In the genomic region with DNA sequence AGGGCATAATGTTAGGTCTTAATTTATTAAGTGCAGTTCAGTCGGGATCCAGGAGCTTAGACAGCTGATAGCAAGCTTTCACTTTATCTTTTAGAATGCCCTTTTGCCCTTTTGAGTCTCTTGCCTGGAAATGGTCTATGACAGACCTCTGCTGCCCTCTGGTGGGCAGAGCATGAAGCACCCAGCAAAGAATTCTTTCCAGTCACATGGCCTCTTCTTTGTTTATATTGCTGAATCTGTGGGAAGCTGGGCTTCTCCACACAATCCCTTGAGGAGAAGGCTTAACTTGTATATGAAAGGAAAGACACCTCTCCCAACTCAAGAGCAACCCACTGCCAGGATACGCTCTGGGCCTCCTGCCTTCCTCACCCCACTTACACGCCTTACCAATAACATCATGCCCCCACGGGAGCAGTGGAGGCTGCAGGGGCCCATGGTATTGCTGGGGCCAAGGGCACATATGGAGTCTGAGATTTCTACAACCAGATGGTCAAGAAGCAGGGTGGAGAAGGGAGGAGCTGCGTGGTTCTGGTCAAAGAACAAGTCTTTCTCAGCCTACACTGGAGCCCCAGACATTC, we compare ENCODE assay signal across 8 cellular contexts.
DNase-seq lines count a peak whose midpoint lies in the region; ATAC-seq, FAIRE-seq and TF ChIP-seq lines count a peak whose summit lies in the region.

No MANE protein-coding gene starts in this region.

- peak; percentile 20 for FAIRE-seq in H54 (lab: Jason Lieb, UNC)

- no peak overlapping the region for H3K4me3 ChIP-seq in AG10803 (ENCODE audit: low read length)

- TF ChIP-seq CTCF in AG10803 (conservative IDR thresholded peaks at IDR 0.05; ENCODE audit: low read length), result peak; percentile 95

- DNase-seq in AG10803 (ENCODE audit: low read depth), result peak; percentile 73
- peak; percentile 42 for DNase-seq in H54 (ENCODE audit: insufficient read length, low spot score)
- DNase-seq in NCI-H226, result peak; percentile 55
- DNase-seq in cerebellar cortex (ENCODE audit: low spot score), result peak; percentile 85
- peak; percentile 94 for DNase-seq in left kidney (ENCODE audit: low read depth, low spot score)
- DNase-seq in stimulated activated CD4-positive, alpha-beta T cell treated with anti-CD3 and anti-CD28 coated beads, Interleukin-1b, Interleukin-23, amount 100 ng/mL, for 48 hours, result peak; percentile 80

- no peak for TF ChIP-seq POLR2A in H54 (IDR thresholded peaks at IDR 0.05; ENCODE audit: low read depth, low read length)

- peak; percentile 59 to 75 for ATAC-seq in activated CD4-positive, CD25-positive, alpha-beta regulatory T cell treated with anti-CD3 and anti-CD28 coated beads, Interleukin-2, amount 50 U/mL, for 24 hours
- ATAC-seq in GM18520 (IDR thresholded peaks at IDR 0.05; ENCODE audit: unreplicated experiment), result no peak

Comparison
In these comparisons a context has a peak if more than half of its experiments do, and no peak if none do; other contexts are left out.
1. DNase-seq: peak in every context shown above with its lines; median percentile 94 in left kidney; 85 in cerebellar cortex; 80 in stimulated activated CD4-positive, alpha-beta T cell treated with anti-CD3 and anti-CD28 coated beads, Interleukin-1b, Interleukin-23, amount 100 ng/mL, for 48 hours; 73 in AG10803; 55 in NCI-H226; 42 in H54.